ENCODE assay signal across 26 cellular contexts in the genomic region with DNA sequence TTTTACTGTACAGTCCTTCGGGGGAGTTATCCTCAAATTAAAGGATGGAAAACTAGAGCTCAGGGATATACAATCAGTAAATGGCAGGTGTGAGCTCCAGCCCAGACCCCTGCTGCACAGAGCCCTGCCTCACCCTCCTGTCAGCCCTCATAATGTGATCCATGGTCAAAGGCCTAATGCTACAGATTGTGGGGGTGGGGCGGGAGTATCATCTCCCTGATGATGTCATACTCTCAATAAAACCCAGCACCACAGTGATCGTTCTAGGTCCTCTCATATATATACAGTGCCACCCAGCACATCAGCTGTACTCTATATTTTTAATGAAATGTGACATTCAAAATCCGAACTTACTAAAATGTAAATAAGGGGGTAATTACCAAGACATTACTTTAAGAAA.
A peak's percentile ranks its signal among the peaks of the same experiment; 100 is the strongest.
DNase-seq lines count a peak whose midpoint lies in the region; ATAC-seq and TF ChIP-seq lines count a peak whose summit lies in the region.
"Had no signal": no experiment of that assay in that cellular context is flagged by ENCODE, and none has a peak within 500 bp of the region (broad histone marks: within the 10 kb centered on the region; RNA-seq: fewer than 3 reads in every experiment).

No MANE protein-coding gene starts in this region.

- H3K4me1 ChIP-seq in sigmoid colon, result no peaks in the 10 kb centered on the region
- H3K4me1 ChIP-seq: foreskin keratinocyte had no signal

- no peak for ATAC-seq in HG03457 (IDR thresholded peaks at IDR 0.05; ENCODE audit: unreplicated experiment)
- no peak for ATAC-seq in natural killer cell treated with Interleukin-12 subunit alpha and Interleukin-12 subunit beta and Interleukin-15 and Interleukin-18, amount 100 ng/mL, for 72 hours
- ATAC-seq: activated CD8-positive, alpha-beta T cell treated with anti-CD3 and anti-CD28 coated beads, Interleukin-2, amount 10 ng/mL, durations not matched to agents 7 days and 5 days; CD8-positive, alpha-beta T cell; foreskin keratinocyte; GM23338; stimulated activated naive CD8-positive, alpha-beta T cell treated with anti-CD3 and anti-CD28 coated beads, Interleukin-15, amount 100 ng/mL, for 72 hours had no signal

- no peak overlapping the region for H3K4me3 Mint-ChIP-seq in natural killer cell treated with Interleukin-12 subunit alpha and Interleukin-12 subunit beta and Interleukin-15 and Interleukin-18, amount 100 ng/mL, for 72 hours
- H3K4me3 Mint-ChIP-seq: activated CD8-positive, alpha-beta T cell treated with anti-CD3 and anti-CD28 coated beads, Interleukin-2, amount 10 ng/mL, durations not matched to agents 7 days and 5 days; activated naive CD4-positive, alpha-beta T cell treated with anti-CD3 and anti-CD28 coated beads, Interleukin-2, amount 50 U/mL, for 24 hours; CD8-positive, alpha-beta T cell; dendritic cell treated with granulocyte-macrophage colony-stimulating factor and Interleukin-4, amounts not matched to agents 40 ng/mL and 50 ng/mL, for 4 days; GM23338; memory B cell; stimulated activated naive CD8-positive, alpha-beta T cell treated with anti-CD3 and anti-CD28 coated beads, Interleukin-15, amount 100 ng/mL, for 72 hours had no signal

- peaks cover 0 to 15% (median 2%) of the 10 kb centered on the region in 4 donors for H3K36me3 ChIP-seq in sigmoid colon

- no peak overlapping the region for H3K4me3 ChIP-seq in sigmoid colon
- H3K4me3 ChIP-seq: esophagus muscularis mucosa, GM23338, hepatocyte, smooth muscle cell had no signal

- WGBS in sigmoid colon, 2 donors, result 83 to 90% methylated on average over 4 of the region's 4 CpGs

- TF ChIP-seq POLR2A in sigmoid colon (IDR thresholded peaks at IDR 0.05), result no peak

- no peaks in the 10 kb centered on the region for H3K27me3 ChIP-seq in sigmoid colon
- H3K27me3 ChIP-seq: esophagus muscularis mucosa, foreskin keratinocyte, hepatocyte had no signal

- intact Hi-C loops in sigmoid colon (cut with DNase I), result no loop called here

- no peaks in the 10 kb centered on the region for H3K9me3 ChIP-seq in sigmoid colon
- H3K9me3 ChIP-seq: esophagus muscularis mucosa had no signal

- no peak for TF ChIP-seq EP300 in sigmoid colon (IDR thresholded peaks at IDR 0.05)

- peaks cover 5 to 15% of the 10 kb centered on the region in 2 donors for H3K4me1 Mint-ChIP-seq in natural killer cell treated with Interleukin-12 subunit alpha and Interleukin-12 subunit beta and Interleukin-15 and Interleukin-18, amount 100 ng/mL, for 72 hours (ENCODE audit: low read depth in 2 of 2)
- H3K4me1 Mint-ChIP-seq: activated naive CD4-positive, alpha-beta T cell treated with anti-CD3 and anti-CD28 coated beads, Interleukin-2, amount 50 U/mL, for 24 hours; stimulated activated naive CD8-positive, alpha-beta T cell treated with anti-CD3 and anti-CD28 coated beads, Interleukin-15, amount 100 ng/mL, for 72 hours had no signal

- DNase-seq in NCI-H146 (lab: John Stamatoyannopoulos, UW) (peak; percentile 34), NCI-H146 treated with DMSO at 0.1 percent for 48 hours (lab: John Stamatoyannopoulos, UW; ENCODE audit: unreplicated experiment) (no peak), NCI-H524 treated with DMSO at 0.1 percent for 48 hours (lab: John Stamatoyannopoulos, UW) (peak; percentile 62), glomerular visceral epithelial cell (ENCODE audit: extremely low spot score) (peak; percentile 11), sigmoid colon (peak; percentile 18), dermis blood vessel endothelial cell (no peak)
- no peak for DNase-seq in natural killer cell treated with Interleukin-12 subunit alpha and Interleukin-12 subunit beta and Interleukin-15 and Interleukin-18, amount 100 ng/mL, for 72 hours (ENCODE audit: low spot score)
- DNase-seq: activated CD8-positive, alpha-beta T cell treated with anti-CD3 and anti-CD28 coated beads, Interleukin-2, amount 10 ng/mL, durations not matched to agents 7 days and 5 days; CD8-positive, alpha-beta T cell; DMS153; foreskin keratinocyte; GDM1; NCI-H1930; stimulated activated CD4-positive, alpha-beta T cell treated with anti-CD3 and anti-CD28 coated beads, Interleukin-1b, Interleukin-23, amount 100 ng/mL, for 48 hours; stimulated activated CD8-positive, alpha-beta memory T cell treated with anti-CD3 and anti-CD28 coated beads, Interleukin-4, amount 100 ng/mL, for 48 hours; stimulated activated naive CD8-positive, alpha-beta T cell treated with anti-CD3 and anti-CD28 coated beads, Interleukin-15, amount 100 ng/mL, for 72 hours; T-helper 1 cell had no signal

- H3K27ac ChIP-seq in sigmoid colon, result no peak overlapping the region
- H3K27ac ChIP-seq: esophagus muscularis mucosa, foreskin keratinocyte had no signal

- H3K36me3 Mint-ChIP-seq in natural killer cell treated with Interleukin-12 subunit alpha and Interleukin-12 subunit beta and Interleukin-15 and Interleukin-18, amount 100 ng/mL, for 72 hours, result no peaks in the 10 kb centered on the region

- H3K9me3 Mint-ChIP-seq in natural killer cell treated with Interleukin-12 subunit alpha and Interleukin-12 subunit beta and Interleukin-15 and Interleukin-18, amount 100 ng/mL, for 72 hours, result no peaks in the 10 kb centered on the region
- H3K9me3 Mint-ChIP-seq: activated naive CD4-positive, alpha-beta T cell treated with anti-CD3 and anti-CD28 coated beads, Interleukin-2, amount 50 U/mL, for 24 hours; activated T-helper 2 cell treated with anti-CD3 and anti-CD28 coated beads, Interferon-gamma antibody, Interleukin-2, Interleukin-4, amounts not matched to agents 10 μg/mL and 5 μg/mL and 100 μg/mL, durations not matched to agents 14 hours and 24 hours and 36 hours; CD8-positive, alpha-beta T cell; dendritic cell treated with granulocyte-macrophage colony-stimulating factor and Interleukin-4, amounts not matched to agents 40 ng/mL and 50 ng/mL, for 4 days; GM23338; memory B cell had no signal

- H3K27ac Mint-ChIP-seq in natural killer cell treated with Interleukin-12 subunit alpha and Interleukin-12 subunit beta and Interleukin-15 and Interleukin-18, amount 100 ng/mL, for 72 hours, result no peak overlapping the region
- H3K27ac Mint-ChIP-seq: activated CD8-positive, alpha-beta T cell treated with anti-CD3 and anti-CD28 coated beads, Interleukin-2, amount 10 ng/mL, durations not matched to agents 7 days and 5 days; activated naive CD4-positive, alpha-beta T cell treated with anti-CD3 and anti-CD28 coated beads, Interleukin-2, amount 50 U/mL, for 24 hours; activated T-helper 2 cell treated with anti-CD3 and anti-CD28 coated beads, Interferon-gamma antibody, Interleukin-2, Interleukin-4, amounts not matched to agents 10 μg/mL and 5 μg/mL and 100 μg/mL, durations not matched to agents 14 hours and 24 hours and 36 hours; CD8-positive, alpha-beta T cell; dendritic cell treated with granulocyte-macrophage colony-stimulating factor and Interleukin-4, amounts not matched to agents 40 ng/mL and 50 ng/mL, for 4 days; GM23338; memory B cell; stimulated activated naive CD8-positive, alpha-beta T cell treated with anti-CD3 and anti-CD28 coated beads, Interleukin-15, amount 100 ng/mL, for 72 hours had no signal

- H3K27me3 Mint-ChIP-seq in natural killer cell treated with Interleukin-12 subunit alpha and Interleukin-12 subunit beta and Interleukin-15 and Interleukin-18, amount 100 ng/mL, for 72 hours, result no peaks in the 10 kb centered on the region
- H3K27me3 Mint-ChIP-seq: activated naive CD4-positive, alpha-beta T cell treated with anti-CD3 and anti-CD28 coated beads, Interleukin-2, amount 50 U/mL, for 24 hours; dendritic cell treated with granulocyte-macrophage colony-stimulating factor and Interleukin-4, amounts not matched to agents 40 ng/mL and 50 ng/mL, for 4 days; memory B cell; stimulated activated naive CD8-positive, alpha-beta T cell treated with anti-CD3 and anti-CD28 coated beads, Interleukin-15, amount 100 ng/mL, for 72 hours had no signal

- no peak for TF ChIP-seq CTCF in sigmoid colon (IDR thresholded peaks at IDR 0.05)

Comparison
In these comparisons a context has a peak if more than half of its experiments do, and no peak if none do; other contexts are left out.
1. DNase-seq: peak in NCI-H146 (single experiment), NCI-H524 treated with DMSO at 0.1 percent for 48 hours (single experiment), glomerular visceral epithelial cell (single experiment) and sigmoid colon (single experiment); none in NCI-H146 treated with DMSO at 0.1 percent for 48 hours (single experiment), dermis blood vessel endothelial cell (single experiment) and natural killer cell treated with Interleukin-12 subunit alpha and Interleukin-12 subunit beta and Interleukin-15 and Interleukin-18, amount 100 ng/mL, for 72 hours (single experiment).